Comparison of ENCODE assay signal across 3 cellular contexts in genomic region chr6:56540232-56540631, GRCh38.
TF ChIP-seq lines count a peak whose summit lies in the region.

No MANE protein-coding gene starts in this region.

TF ChIP-seq in SK-N-SH, 30 proteins besides CTCF, POLR2A, EP300 and RAD21 (continued from another document):
- no peak for TF ChIP-seq POLR2AphosphoS5 (IDR thresholded peaks at IDR 0.05; ENCODE audit: low read depth, low read length)
- TF ChIP-seq MAX (IDR thresholded peaks at IDR 0.05; ENCODE audit: low read depth) = no peak
- TF ChIP-seq TCF12 (IDR thresholded peaks at IDR 0.05) = no peak
- TF ChIP-seq, protein P1, sequence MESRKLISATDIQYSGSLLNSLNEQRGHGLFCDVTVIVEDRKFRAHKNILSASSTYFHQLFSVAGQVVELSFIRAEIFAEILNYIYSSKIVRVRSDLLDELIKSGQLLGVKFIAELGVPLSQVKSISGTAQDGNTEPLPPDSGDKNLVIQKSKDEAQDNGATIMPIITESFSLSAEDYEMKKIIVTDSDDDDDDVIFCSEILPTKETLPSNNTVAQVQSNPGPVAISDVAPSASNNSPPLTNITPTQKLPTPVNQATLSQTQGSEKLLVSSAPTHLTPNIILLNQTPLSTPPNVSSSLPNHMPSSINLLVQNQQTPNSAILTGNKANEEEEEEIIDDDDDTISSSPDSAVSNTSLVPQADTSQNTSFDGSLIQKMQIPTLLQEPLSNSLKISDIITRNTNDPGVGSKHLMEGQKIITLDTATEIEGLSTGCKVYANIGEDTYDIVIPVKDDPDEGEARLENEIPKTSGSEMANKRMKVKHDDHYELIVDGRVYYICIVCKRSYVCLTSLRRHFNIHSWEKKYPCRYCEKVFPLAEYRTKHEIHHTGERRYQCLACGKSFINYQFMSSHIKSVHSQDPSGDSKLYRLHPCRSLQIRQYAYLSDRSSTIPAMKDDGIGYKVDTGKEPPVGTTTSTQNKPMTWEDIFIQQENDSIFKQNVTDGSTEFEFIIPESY (IDR thresholded peaks at IDR 0.05; ENCODE audit: borderline replicate concordance, low read depth) = no peak
- TF ChIP-seq RCOR1 (IDR thresholded peaks at IDR 0.05; ENCODE audit: low read length) = no peak
- TF ChIP-seq, protein P2, sequence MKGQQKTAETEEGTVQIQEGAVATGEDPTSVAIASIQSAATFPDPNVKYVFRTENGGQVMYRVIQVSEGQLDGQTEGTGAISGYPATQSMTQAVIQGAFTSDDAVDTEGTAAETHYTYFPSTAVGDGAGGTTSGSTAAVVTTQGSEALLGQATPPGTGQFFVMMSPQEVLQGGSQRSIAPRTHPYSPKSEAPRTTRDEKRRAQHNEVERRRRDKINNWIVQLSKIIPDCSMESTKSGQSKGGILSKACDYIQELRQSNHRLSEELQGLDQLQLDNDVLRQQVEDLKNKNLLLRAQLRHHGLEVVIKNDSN (IDR thresholded peaks at IDR 0.05; ENCODE audit: borderline replicate concordance, low read depth) = no peak
- TF ChIP-seq FOXM1 (IDR thresholded peaks at IDR 0.05; ENCODE audit: low read depth) = no peak
- TF ChIP-seq RXRA (IDR thresholded peaks at IDR 0.05; ENCODE audit: borderline replicate concordance, low read depth) = no peak

TF ChIP-seq in SK-N-SH treated with all-trans-retinoic acid at 6 μM for 48 hours, 23 proteins besides CTCF, POLR2A, EP300 and RAD21 (continued from another document):
- TF ChIP-seq, protein P3, sequence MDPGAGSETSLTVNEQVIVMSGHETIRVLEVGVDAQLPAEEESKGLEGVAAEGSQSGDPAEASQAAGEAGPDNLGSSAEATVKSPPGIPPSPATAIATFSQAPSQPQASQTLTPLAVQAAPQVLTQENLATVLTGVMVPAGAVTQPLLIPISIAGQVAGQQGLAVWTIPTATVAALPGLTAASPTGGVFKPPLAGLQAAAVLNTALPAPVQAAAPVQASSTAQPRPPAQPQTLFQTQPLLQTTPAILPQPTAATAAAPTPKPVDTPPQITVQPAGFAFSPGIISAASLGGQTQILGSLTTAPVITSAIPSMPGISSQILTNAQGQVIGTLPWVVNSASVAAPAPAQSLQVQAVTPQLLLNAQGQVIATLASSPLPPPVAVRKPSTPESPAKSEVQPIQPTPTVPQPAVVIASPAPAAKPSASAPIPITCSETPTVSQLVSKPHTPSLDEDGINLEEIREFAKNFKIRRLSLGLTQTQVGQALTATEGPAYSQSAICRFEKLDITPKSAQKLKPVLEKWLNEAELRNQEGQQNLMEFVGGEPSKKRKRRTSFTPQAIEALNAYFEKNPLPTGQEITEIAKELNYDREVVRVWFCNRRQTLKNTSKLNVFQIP (CRISPR knock-in tag; IDR thresholded peaks at IDR 0.05; ENCODE audit: borderline replicate concordance, low read depth) = no peak
- TF ChIP-seq, protein P4, sequence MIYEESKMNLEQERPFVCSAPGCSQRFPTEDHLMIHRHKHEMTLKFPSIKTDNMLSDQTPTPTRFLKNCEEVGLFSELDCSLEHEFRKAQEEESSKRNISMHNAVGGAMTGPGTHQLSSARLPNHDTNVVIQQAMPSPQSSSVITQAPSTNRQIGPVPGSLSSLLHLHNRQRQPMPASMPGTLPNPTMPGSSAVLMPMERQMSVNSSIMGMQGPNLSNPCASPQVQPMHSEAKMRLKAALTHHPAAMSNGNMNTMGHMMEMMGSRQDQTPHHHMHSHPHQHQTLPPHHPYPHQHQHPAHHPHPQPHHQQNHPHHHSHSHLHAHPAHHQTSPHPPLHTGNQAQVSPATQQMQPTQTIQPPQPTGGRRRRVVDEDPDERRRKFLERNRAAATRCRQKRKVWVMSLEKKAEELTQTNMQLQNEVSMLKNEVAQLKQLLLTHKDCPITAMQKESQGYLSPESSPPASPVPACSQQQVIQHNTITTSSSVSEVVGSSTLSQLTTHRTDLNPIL (CRISPR knock-in tag; IDR thresholded peaks at IDR 0.05; ENCODE audit: low read depth) = no peak
- no peak for TF ChIP-seq TOX (CRISPR knock-in tag; IDR thresholded peaks at IDR 0.05; ENCODE audit: borderline replicate concordance)
- no peak for TF ChIP-seq PATZ1 (CRISPR knock-in tag; IDR thresholded peaks at IDR 0.05; ENCODE audit: borderline replicate concordance)
- TF ChIP-seq SNAI2 (CRISPR knock-in tag; IDR thresholded peaks at IDR 0.05) = no peak
- TF ChIP-seq, protein P5, sequence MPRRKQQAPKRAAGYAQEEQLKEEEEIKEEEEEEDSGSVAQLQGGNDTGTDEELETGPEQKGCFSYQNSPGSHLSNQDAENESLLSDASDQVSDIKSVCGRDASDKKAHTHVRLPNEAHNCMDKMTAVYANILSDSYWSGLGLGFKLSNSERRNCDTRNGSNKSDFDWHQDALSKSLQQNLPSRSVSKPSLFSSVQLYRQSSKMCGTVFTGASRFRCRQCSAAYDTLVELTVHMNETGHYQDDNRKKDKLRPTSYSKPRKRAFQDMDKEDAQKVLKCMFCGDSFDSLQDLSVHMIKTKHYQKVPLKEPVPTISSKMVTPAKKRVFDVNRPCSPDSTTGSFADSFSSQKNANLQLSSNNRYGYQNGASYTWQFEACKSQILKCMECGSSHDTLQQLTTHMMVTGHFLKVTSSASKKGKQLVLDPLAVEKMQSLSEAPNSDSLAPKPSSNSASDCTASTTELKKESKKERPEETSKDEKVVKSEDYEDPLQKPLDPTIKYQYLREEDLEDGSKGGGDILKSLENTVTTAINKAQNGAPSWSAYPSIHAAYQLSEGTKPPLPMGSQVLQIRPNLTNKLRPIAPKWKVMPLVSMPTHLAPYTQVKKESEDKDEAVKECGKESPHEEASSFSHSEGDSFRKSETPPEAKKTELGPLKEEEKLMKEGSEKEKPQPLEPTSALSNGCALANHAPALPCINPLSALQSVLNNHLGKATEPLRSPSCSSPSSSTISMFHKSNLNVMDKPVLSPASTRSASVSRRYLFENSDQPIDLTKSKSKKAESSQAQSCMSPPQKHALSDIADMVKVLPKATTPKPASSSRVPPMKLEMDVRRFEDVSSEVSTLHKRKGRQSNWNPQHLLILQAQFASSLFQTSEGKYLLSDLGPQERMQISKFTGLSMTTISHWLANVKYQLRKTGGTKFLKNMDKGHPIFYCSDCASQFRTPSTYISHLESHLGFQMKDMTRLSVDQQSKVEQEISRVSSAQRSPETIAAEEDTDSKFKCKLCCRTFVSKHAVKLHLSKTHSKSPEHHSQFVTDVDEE (CRISPR knock-in tag; IDR thresholded peaks at IDR 0.05) = no peak
- no peak for TF ChIP-seq ZFP3 (CRISPR knock-in tag; IDR thresholded peaks at IDR 0.05)
- no peak for TF ChIP-seq ISL1 (CRISPR knock-in tag; IDR thresholded peaks at IDR 0.05)

TF ChIP-seq in liver, 16 proteins besides CTCF, POLR2A, EP300 and RAD21 (continued from another document):
- TF ChIP-seq MAX (IDR thresholded peaks at IDR 0.05) (no peak), FOXA1 (IDR thresholded peaks at IDR 0.05) (no peak), RXRA (IDR thresholded peaks at IDR 0.05) (no peak), HNF4G (IDR thresholded peaks at IDR 0.05) (no peak), EGR1 (IDR thresholded peaks at IDR 0.05; ENCODE audit: low read depth in 2 of 2) (no peak), JUND (IDR thresholded peaks at IDR 0.05) (no peak)
